ENCODE assay signal across 1 cellular context in the genomic region with DNA sequence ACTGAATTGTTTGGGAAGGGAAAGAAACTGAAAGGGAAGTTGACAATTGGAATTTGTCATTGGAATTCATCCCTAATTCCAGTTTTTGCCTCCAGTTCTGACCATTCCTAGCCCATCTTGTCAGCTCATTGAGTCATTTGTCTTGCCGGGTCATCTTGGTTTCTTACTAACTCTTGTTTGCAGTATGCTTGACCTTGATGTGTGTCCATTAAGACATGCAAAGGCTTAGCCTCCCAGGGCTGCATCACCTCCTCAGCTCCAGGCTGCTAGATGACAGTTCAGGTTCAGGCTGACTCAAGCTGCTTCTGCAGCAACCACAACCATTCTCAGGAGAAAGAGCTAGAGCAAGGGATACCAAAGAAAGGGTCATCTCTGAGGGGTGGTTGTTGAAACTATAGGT.
TF ChIP-seq lines count a peak whose summit lies in the region.

No MANE protein-coding gene starts in this region.

TF ChIP-seq in IMR-90, 13 proteins besides CTCF, POLR2A, EP300 and RAD21:
- TF ChIP-seq FOS (IDR thresholded peaks at IDR 0.05; ENCODE audit: low read depth, low read length) (0 out of 2 replicates have a peak, but pooled peaks have one; percentile 4), CEBPB (IDR thresholded peaks at IDR 0.05; ENCODE audit: low read depth, low read length) (no peak)
